1 cellular context compared by ENCODE assay signal in genomic region chr10:100792544-100792943, GRCh38.
TF ChIP-seq lines count a peak whose summit lies in the region.

No MANE protein-coding gene starts in this region.

TF ChIP-seq in GM23338, 12 proteins besides CTCF, POLR2A, EP300 and RAD21:
- TF ChIP-seq ETS1 (IDR thresholded peaks at IDR 0.05): no peak
- no peak for TF ChIP-seq EZH2 (IDR thresholded peaks at IDR 0.05; ENCODE audit: low read depth, unreplicated experiment)
- TF ChIP-seq EZH2phosphoT487 (IDR thresholded peaks at IDR 0.05; ENCODE audit: unreplicated experiment): no peak
- TF ChIP-seq REST (IDR thresholded peaks at IDR 0.05; ENCODE audit: unreplicated experiment): no peak
- TF ChIP-seq JUNB (IDR thresholded peaks at IDR 0.05; ENCODE audit: unreplicated experiment): no peak
- no peak for TF ChIP-seq ZNF462 (CRISPR knock-in tag; IDR thresholded peaks at IDR 0.05)
- TF ChIP-seq ZNF331 (CRISPR knock-in tag; IDR thresholded peaks at IDR 0.05; ENCODE audit: low read depth): no peak
- no peak for TF ChIP-seq CREB1 (CRISPR knock-in tag; IDR thresholded peaks at IDR 0.05; ENCODE audit: low read depth)
- TF ChIP-seq ZNF114 (CRISPR knock-in tag; IDR thresholded peaks at IDR 0.05): no peak
- no peak for TF ChIP-seq POLR2AphosphoS5 (IDR thresholded peaks at IDR 0.05; ENCODE audit: low read depth)
- no peak for TF ChIP-seq STAT1 (IDR thresholded peaks at IDR 0.05; ENCODE audit: unreplicated experiment)
- no peak for TF ChIP-seq NANOG (IDR thresholded peaks at IDR 0.05; ENCODE audit: borderline replicate concordance)
